30 cellular contexts compared by ENCODE assay signal in genomic region chr1:14962407-14962806, GRCh38.
"Had no signal": no experiment of that assay in that cellular context is flagged by ENCODE, and none has a peak within 500 bp of the region (broad histone marks: within the 10 kb centered on the region; RNA-seq: fewer than 3 reads in every experiment).

No MANE protein-coding gene starts in this region.

- H3K36me3 Mint-ChIP-seq: activated naive CD4-positive, alpha-beta T cell treated with anti-CD3 and anti-CD28 coated beads, Interleukin-2, amount 10 ng/mL, durations not matched to agents 7 days and 5 days; activated naive CD4-positive, alpha-beta T cell treated with anti-CD3 and anti-CD28 coated beads, Interleukin-2, amount 50 U/mL, for 72 hours; activated naive CD8-positive, alpha-beta T cell treated with anti-CD3 and anti-CD28 coated beads, Interleukin-2, amount 10 ng/mL, durations not matched to agents 7 days and 5 days; T-cell had no signal

- H3K27ac Mint-ChIP-seq: activated CD4-positive, alpha-beta memory T cell treated with anti-CD3 and anti-CD28 coated beads, Interleukin-2, amount 10 ng/mL, durations not matched to agents 7 days and 5 days; activated CD4-positive, alpha-beta T cell treated with anti-CD3 and anti-CD28 coated beads, Interleukin-2, amount 10 ng/mL, durations not matched to agents 7 days and 5 days; activated naive CD4-positive, alpha-beta T cell treated with anti-CD3 and anti-CD28 coated beads, Interleukin-2, amount 10 ng/mL, durations not matched to agents 7 days and 5 days; activated naive CD4-positive, alpha-beta T cell treated with anti-CD3 and anti-CD28 coated beads, Interleukin-2, amount 50 U/mL, for 72 hours; activated naive CD8-positive, alpha-beta T cell treated with anti-CD3 and anti-CD28 coated beads, Interleukin-2, amount 10 ng/mL, durations not matched to agents 7 days and 5 days; activated T-cell treated with anti-CD3 and anti-CD28 coated beads, Interleukin-2, amount 50 U/mL, for 24 hours; activated T-cell treated with anti-CD3 and anti-CD28 coated beads, Interleukin-2, amount 50 U/mL, for 72 hours; T-cell; T-helper 1 cell treated with Interleukin-12 subunit alpha and Interleukin-12 subunit beta and Interleukin-4 antibody, amounts not matched to agents 30 μg/mL and 1 μg/mL, for 36 hours; WTC11 had no signal

- H3K4me3 Mint-ChIP-seq: activated CD4-positive, alpha-beta memory T cell treated with anti-CD3 and anti-CD28 coated beads, Interleukin-2, amount 10 ng/mL, durations not matched to agents 7 days and 5 days; activated CD4-positive, alpha-beta T cell treated with anti-CD3 and anti-CD28 coated beads, Interleukin-2, amount 10 ng/mL, durations not matched to agents 7 days and 5 days; activated naive CD4-positive, alpha-beta T cell treated with anti-CD3 and anti-CD28 coated beads, Interleukin-2, amount 10 ng/mL, durations not matched to agents 7 days and 5 days; activated naive CD8-positive, alpha-beta T cell treated with anti-CD3 and anti-CD28 coated beads, Interleukin-2, amount 10 ng/mL, durations not matched to agents 7 days and 5 days; activated T-cell treated with anti-CD3 and anti-CD28 coated beads, Interleukin-2, amount 50 U/mL, for 24 hours; activated T-cell treated with anti-CD3 and anti-CD28 coated beads, Interleukin-2, amount 50 U/mL, for 72 hours; central memory CD8-positive, alpha-beta T cell; T-cell; T-helper 1 cell treated with Interleukin-12 subunit alpha and Interleukin-12 subunit beta and Interleukin-4 antibody, amounts not matched to agents 30 μg/mL and 1 μg/mL, for 36 hours; WTC11 had no signal

- H3K27ac ChIP-seq: ascending aorta, brain microvascular endothelial cell, colonic mucosa, epithelial cell of prostate, esophagus squamous epithelium, gastroesophageal sphincter, VCaP had no signal

- H3K27me3 Mint-ChIP-seq: activated CD4-positive, alpha-beta T cell treated with anti-CD3 and anti-CD28 coated beads, Interleukin-2, amount 10 ng/mL, durations not matched to agents 7 days and 5 days; activated naive CD4-positive, alpha-beta T cell treated with anti-CD3 and anti-CD28 coated beads, Interleukin-2, amount 10 ng/mL, durations not matched to agents 7 days and 5 days; activated naive CD8-positive, alpha-beta T cell treated with anti-CD3 and anti-CD28 coated beads, Interleukin-2, amount 10 ng/mL, durations not matched to agents 7 days and 5 days; activated T-cell treated with anti-CD3 and anti-CD28 coated beads, Interleukin-2, amount 50 U/mL, for 24 hours had no signal

- DNase-seq: activated CD4-positive, alpha-beta memory T cell treated with anti-CD3 and anti-CD28 coated beads, Interleukin-2, amount 10 ng/mL, durations not matched to agents 7 days and 5 days; activated CD4-positive, alpha-beta T cell treated with anti-CD3 and anti-CD28 coated beads for 1 hour; activated CD4-positive, alpha-beta T cell treated with anti-CD3 and anti-CD28 coated beads for 4 hours; activated CD4-positive, alpha-beta T cell treated with anti-CD3 and anti-CD28 coated beads, Interleukin-2, amount 10 ng/mL, durations not matched to agents 7 days and 5 days; activated CD4-positive, alpha-beta T cell treated with anti-CD3 and anti-CD28 coated beads, Interleukin-2, amount 50 U/mL, for 4 hours; activated CD8-positive, alpha-beta memory T cell treated with anti-CD3 and anti-CD28 coated beads, Interleukin-2, amount 50 U/mL, for 48 hours; activated gamma-delta T cell; activated naive CD4-positive, alpha-beta T cell; activated naive CD4-positive, alpha-beta T cell treated with anti-CD3 and anti-CD28 coated beads, Interleukin-2, amount 10 ng/mL, durations not matched to agents 7 days and 5 days; activated naive CD8-positive, alpha-beta T cell treated with anti-CD3 and anti-CD28 coated beads, Interleukin-2, amount 10 ng/mL, durations not matched to agents 7 days and 5 days; activated T-cell treated with anti-CD3 and anti-CD28 coated beads for 4 hours; activated T-cell treated with anti-CD3 and anti-CD28 coated beads, Interleukin-2, amount 50 U/mL, for 24 hours; activated T-cell treated with anti-CD3 and anti-CD28 coated beads, Interleukin-2, amount 50 U/mL, for 72 hours; brain microvascular endothelial cell; colonic mucosa; effector CD8-positive, alpha-beta T cell; esophagus squamous epithelium; foreskin melanocyte; T-cell; T-helper 9 cell had no signal

- FAIRE-seq: endometrium, TTC549 had no signal

- H3K9me3 ChIP-seq: ascending aorta, colonic mucosa, esophagus squamous epithelium had no signal

- ATAC-seq: activated naive CD4-positive, alpha-beta T cell treated with anti-CD3 and anti-CD28 coated beads, Interleukin-2, amount 50 U/mL, for 72 hours; activated T-cell treated with anti-CD3 and anti-CD28 coated beads, Interleukin-2, amount 50 U/mL, for 72 hours; gastroesophageal sphincter; T-cell had no signal

- H3K4me1 Mint-ChIP-seq: activated CD4-positive, alpha-beta memory T cell treated with anti-CD3 and anti-CD28 coated beads, Interleukin-2, amount 10 ng/mL, durations not matched to agents 7 days and 5 days; activated CD4-positive, alpha-beta T cell treated with anti-CD3 and anti-CD28 coated beads, Interleukin-2, amount 10 ng/mL, durations not matched to agents 7 days and 5 days; activated naive CD4-positive, alpha-beta T cell treated with anti-CD3 and anti-CD28 coated beads, Interleukin-2, amount 10 ng/mL, durations not matched to agents 7 days and 5 days; activated naive CD8-positive, alpha-beta T cell treated with anti-CD3 and anti-CD28 coated beads, Interleukin-2, amount 10 ng/mL, durations not matched to agents 7 days and 5 days; central memory CD8-positive, alpha-beta T cell; T-cell had no signal

- H3K36me3 ChIP-seq: colonic mucosa had no signal

- H3K4me3 ChIP-seq: ascending aorta, colonic mucosa, esophagus squamous epithelium, gastroesophageal sphincter had no signal

- H3K4me1 ChIP-seq: ascending aorta, colonic mucosa, gastroesophageal sphincter had no signal

- H3K9me3 Mint-ChIP-seq: activated CD4-positive, alpha-beta memory T cell treated with anti-CD3 and anti-CD28 coated beads, Interleukin-2, amount 10 ng/mL, durations not matched to agents 7 days and 5 days; activated CD4-positive, alpha-beta T cell treated with anti-CD3 and anti-CD28 coated beads, Interleukin-2, amount 10 ng/mL, durations not matched to agents 7 days and 5 days; activated naive CD4-positive, alpha-beta T cell treated with anti-CD3 and anti-CD28 coated beads, Interleukin-2, amount 10 ng/mL, durations not matched to agents 7 days and 5 days; activated naive CD4-positive, alpha-beta T cell treated with anti-CD3 and anti-CD28 coated beads, Interleukin-2, amount 50 U/mL, for 72 hours; activated naive CD8-positive, alpha-beta T cell treated with anti-CD3 and anti-CD28 coated beads, Interleukin-2, amount 10 ng/mL, durations not matched to agents 7 days and 5 days; activated T-cell treated with anti-CD3 and anti-CD28 coated beads, Interleukin-2, amount 50 U/mL, for 24 hours; activated T-cell treated with anti-CD3 and anti-CD28 coated beads, Interleukin-2, amount 50 U/mL, for 72 hours; central memory CD8-positive, alpha-beta T cell; T-cell; T-helper 1 cell treated with Interleukin-12 subunit alpha and Interleukin-12 subunit beta and Interleukin-4 antibody, amounts not matched to agents 30 μg/mL and 1 μg/mL, for 36 hours had no signal

- H3K27me3 ChIP-seq: ascending aorta, brain microvascular endothelial cell, colonic mucosa, esophagus squamous epithelium, gastroesophageal sphincter had no signal
